Comparison of ENCODE assay signal across 10 cellular contexts in genomic region chr12:45615268-45615667, GRCh38.
DNase-seq lines count a peak whose midpoint lies in the region; ATAC-seq and TF ChIP-seq lines count a peak whose summit lies in the region.
"Had no signal": no experiment of that assay in that cellular context is flagged by ENCODE, and none has a peak within 500 bp of the region (broad histone marks: within the 10 kb centered on the region; RNA-seq: fewer than 3 reads in every experiment).

No MANE protein-coding gene starts in this region.

- H3K4me3 Mint-ChIP-seq in activated CD8-positive, alpha-beta memory T cell treated with anti-CD3 and anti-CD28 coated beads, Interleukin-2, amount 10 ng/mL, durations not matched to agents 7 days and 5 days, result no peak overlapping the region

- H3K27me3 ChIP-seq in Peyer's patch, result no peaks in the 10 kb centered on the region
- H3K27me3 ChIP-seq: BLaER1, transverse colon had no signal

- H3K9me3 Mint-ChIP-seq in activated CD8-positive, alpha-beta memory T cell treated with anti-CD3 and anti-CD28 coated beads, Interleukin-2, amount 10 ng/mL, durations not matched to agents 7 days and 5 days (ENCODE audit: low read depth), result no peaks in the 10 kb centered on the region

- TF ChIP-seq CTCF in AG09309 (IDR thresholded peaks at IDR 0.05; ENCODE audit: control insufficient read depth, insufficient read depth, low read depth, low read length, missing control alignments), result no peak
- TF ChIP-seq CTCF in RWPE1 (conservative IDR thresholded peaks at IDR 0.05; ENCODE audit: low read depth), result no peak
- no peak for TF ChIP-seq CTCF in foreskin fibroblast (IDR thresholded peaks at IDR 0.05; ENCODE audit: low read depth, low read length)
- TF ChIP-seq CTCF in Peyer's patch (IDR thresholded peaks at IDR 0.05), result no peak

- POLR2A ChIA-PET in RWPE1 (lab: Yijun Ruan, JAX; ENCODE audit: low non-redundant PET), result interaction anchor here (0.6 kb wide), 1 partner anchor 105 kb away, joined by 5 read pairs; no protein-coding TSS in a partner anchor

- no peak for TF ChIP-seq POLR2A in Peyer's patch (IDR thresholded peaks at IDR 0.05)

- H3K27me3 Mint-ChIP-seq in activated CD8-positive, alpha-beta memory T cell treated with anti-CD3 and anti-CD28 coated beads, Interleukin-2, amount 10 ng/mL, durations not matched to agents 7 days and 5 days, result peaks cover 19% of the 10 kb centered on the region

- no peaks in the 10 kb centered on the region for H3K36me3 ChIP-seq in Peyer's patch
- H3K36me3 ChIP-seq: BLaER1, transverse colon had no signal

- no peaks in the 10 kb centered on the region for H3K9me3 ChIP-seq in Peyer's patch
- H3K9me3 ChIP-seq: transverse colon had no signal

- DNase-seq in AG09309 (ENCODE audit: low read depth), result peak; percentile 18
- peak; percentile 86 for DNase-seq in LHCN-M2 (ENCODE audit: low read depth)
- DNase-seq in RWPE1 (ENCODE audit: low spot score), result peak; percentile 34
- DNase-seq in foreskin fibroblast, result peak; percentile 60 to 78
- DNase-seq in D341Med (ENCODE audit: low spot score), result no peak
- no peak for DNase-seq in stimulated activated CD4-positive, alpha-beta T cell treated with anti-CD3 and anti-CD28 coated beads, Interleukin-15, amount 100 ng/mL, for 24 hours
- DNase-seq in activated CD8-positive, alpha-beta memory T cell treated with anti-CD3 and anti-CD28 coated beads, Interleukin-2, amount 10 ng/mL, durations not matched to agents 7 days and 5 days, result no peak
- no peak for DNase-seq in Peyer's patch
- DNase-seq: transverse colon had no signal

- H3K4me3 ChIP-seq in AG09309 (ENCODE audit: control insufficient read depth, low read depth, low read length) (no peak overlapping the region), foreskin fibroblast (ENCODE audit: low read depth in 1 of 2, low read length in 2 of 2) (no peak overlapping the region), Peyer's patch (no peak overlapping the region)
- H3K4me3 ChIP-seq: BLaER1, transverse colon had no signal

- H3K27ac ChIP-seq in RWPE1, result no peak overlapping the region
- H3K27ac ChIP-seq in Peyer's patch, result no peak overlapping the region
- H3K27ac ChIP-seq: BLaER1, transverse colon had no signal

- peaks cover 0 to 4% (median 0%) of the 10 kb centered on the region in 4 donors for H3K4me1 ChIP-seq in Peyer's patch

- no peak overlapping the region for H3K27ac Mint-ChIP-seq in activated CD8-positive, alpha-beta memory T cell treated with anti-CD3 and anti-CD28 coated beads, Interleukin-2, amount 10 ng/mL, durations not matched to agents 7 days and 5 days

- ATAC-seq in activated CD8-positive, alpha-beta memory T cell treated with anti-CD3 and anti-CD28 coated beads, Interleukin-2, amount 10 ng/mL, durations not matched to agents 7 days and 5 days, result no peak

- peaks cover 8% of the 10 kb centered on the region for H3K4me1 Mint-ChIP-seq in activated CD8-positive, alpha-beta memory T cell treated with anti-CD3 and anti-CD28 coated beads, Interleukin-2, amount 10 ng/mL, durations not matched to agents 7 days and 5 days

- H3K36me3 Mint-ChIP-seq in activated CD8-positive, alpha-beta memory T cell treated with anti-CD3 and anti-CD28 coated beads, Interleukin-2, amount 10 ng/mL, durations not matched to agents 7 days and 5 days, result no peaks in the 10 kb centered on the region

- CTCF ChIA-PET in RWPE1 (lab: Yijun Ruan, JAX), result interaction anchor here (0.7 kb wide), 1 partner anchor 96 kb away, joined by 3 read pairs; no protein-coding TSS in a partner anchor
- CTCF ChIA-PET in activated CD8-positive, alpha-beta memory T cell treated with anti-CD3 and anti-CD28 coated beads, Interleukin-2, amount 10 ng/mL, durations not matched to agents 7 days and 5 days (lab: Charles Lee), result no interaction called here

Comparison
In these comparisons a context has a peak if more than half of its experiments do, and no peak if none do; other contexts are left out.
1. DNase-seq: peak in AG09309 (single experiment), LHCN-M2 (single experiment), RWPE1 (single experiment) and foreskin fibroblast (2 of 2); none in D341Med (single experiment), stimulated activated CD4-positive, alpha-beta T cell treated with anti-CD3 and anti-CD28 coated beads, Interleukin-15, amount 100 ng/mL, for 24 hours (single experiment), activated CD8-positive, alpha-beta memory T cell treated with anti-CD3 and anti-CD28 coated beads, Interleukin-2, amount 10 ng/mL, durations not matched to agents 7 days and 5 days (single experiment) and Peyer's patch (0 of 3).